ENCODE assay signal across 12 cellular contexts in the genomic region with DNA sequence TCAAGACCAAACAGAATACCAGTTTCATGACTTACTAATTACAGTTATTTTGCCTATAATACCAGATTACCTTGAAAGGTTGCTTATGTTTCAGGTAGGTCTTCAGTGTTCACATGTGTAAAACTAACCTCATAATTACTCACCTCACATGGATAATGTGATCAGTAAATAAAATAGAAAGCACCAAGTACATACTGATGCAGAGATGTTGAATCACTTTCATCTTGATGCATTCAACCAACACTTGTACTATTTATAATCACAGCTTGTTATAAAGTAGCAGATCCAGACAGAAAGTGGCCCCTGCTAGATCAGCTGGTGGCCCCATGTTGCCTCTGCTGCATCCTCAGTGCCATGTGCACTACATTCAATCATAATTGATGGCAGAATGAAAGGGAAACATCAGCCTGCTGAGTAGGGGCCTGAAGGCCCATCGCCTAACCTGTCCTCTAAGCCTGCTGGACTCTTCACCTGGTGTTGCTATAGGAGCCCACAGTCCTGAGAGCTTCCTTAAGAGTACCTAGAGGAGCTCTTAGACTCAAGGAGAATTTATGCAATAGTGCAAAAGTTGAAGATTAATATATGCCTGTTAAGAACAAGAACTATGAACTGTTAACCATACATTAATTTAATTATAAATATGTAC.
A peak's percentile ranks its signal among the peaks of the same experiment; 100 is the strongest.
DNase-seq lines count a peak whose midpoint lies in the region; ATAC-seq and TF ChIP-seq lines count a peak whose summit lies in the region.
"Had no signal": no experiment of that assay in that cellular context is flagged by ENCODE, and none has a peak within 500 bp of the region (broad histone marks: within the 10 kb centered on the region; RNA-seq: fewer than 3 reads in every experiment).

No MANE protein-coding gene starts in this region.

- peak; percentile 44 for ATAC-seq in SK-N-SH treated with all-trans-retinoic acid at 6 μM for 48 hours
- ATAC-seq in GM18873 (IDR thresholded peaks at IDR 0.05; ENCODE audit: low FRiP score, unreplicated experiment): no peak
- ATAC-seq in left lobe of liver: no peak
- no peak for ATAC-seq in GM18502 (IDR thresholded peaks at IDR 0.05; ENCODE audit: poor library complexity, unreplicated experiment)

- DNase-seq in A172 (ENCODE audit: low spot score) (peak; percentile 10), DMS53 treated with DMSO at 0.1 percent for 48 hours (lab: John Stamatoyannopoulos, UW; ENCODE audit: unreplicated experiment) (peak; percentile 19), kidney tubule cell (ENCODE audit: low spot score) (peak; percentile 14), left lobe of liver (ENCODE audit: low spot score) (no peak)
- DNase-seq in stimulated activated CD4-positive, alpha-beta T cell treated with anti-CD3 and anti-CD28 coated beads, Interleukin-15, amount 100 ng/mL, for 24 hours: no peak
- DNase-seq: activated CD8-positive, alpha-beta memory T cell treated with anti-CD3 and anti-CD28 coated beads, Interleukin-2, amount 50 U/mL, for 4 hours; NCI-H146; NCI-H748 treated with DMSO at 0.1 percent for 48 hours; stimulated activated CD4-positive, alpha-beta T cell treated with anti-CD3 and anti-CD28 coated beads, Interleukin-1b, Interleukin-23, amount 100 ng/mL, for 48 hours had no signal

TF ChIP-seq in SK-N-SH treated with all-trans-retinoic acid at 6 μM for 48 hours, 23 proteins besides CTCF, POLR2A, EP300 and RAD21:
- TF ChIP-seq PPARA (CRISPR knock-in tag; IDR thresholded peaks at IDR 0.05; ENCODE audit: borderline replicate concordance) (no peak), ZFP30 (CRISPR knock-in tag; IDR thresholded peaks at IDR 0.05) (no peak), CREB5 (CRISPR knock-in tag; IDR thresholded peaks at IDR 0.05; ENCODE audit: low read depth) (no peak), SNAI2 (CRISPR knock-in tag; IDR thresholded peaks at IDR 0.05) (no peak), POU6F1 (CRISPR knock-in tag; IDR thresholded peaks at IDR 0.05; ENCODE audit: borderline replicate concordance, low read depth) (no peak), ZFP3 (CRISPR knock-in tag; IDR thresholded peaks at IDR 0.05) (no peak), TCF4 (CRISPR knock-in tag; IDR thresholded peaks at IDR 0.05; ENCODE audit: borderline replicate concordance) (no peak), BACH2 (CRISPR knock-in tag; IDR thresholded peaks at IDR 0.05; ENCODE audit: borderline replicate concordance) (no peak), ESRRG (CRISPR knock-in tag; IDR thresholded peaks at IDR 0.05) (no peak), GLIS3 (CRISPR knock-in tag; IDR thresholded peaks at IDR 0.05) (no peak), ARNTL (CRISPR knock-in tag; IDR thresholded peaks at IDR 0.05; ENCODE audit: borderline replicate concordance, low read depth) (no peak), ZNF70 (CRISPR knock-in tag; IDR thresholded peaks at IDR 0.05) (no peak), RARB (CRISPR knock-in tag; IDR thresholded peaks at IDR 0.05) (no peak), ZC3H10 (CRISPR knock-in tag; IDR thresholded peaks at IDR 0.05) (no peak), ZNF8 (CRISPR knock-in tag; IDR thresholded peaks at IDR 0.05) (no peak)

Comparison
In these comparisons a context has a peak if more than half of its experiments do, and no peak if none do; other contexts are left out.
1. DNase-seq: peak in A172 (single experiment), DMS53 treated with DMSO at 0.1 percent for 48 hours (single experiment) and kidney tubule cell (single experiment); none in left lobe of liver (single experiment) and stimulated activated CD4-positive, alpha-beta T cell treated with anti-CD3 and anti-CD28 coated beads, Interleukin-15, amount 100 ng/mL, for 24 hours (single experiment).